Comparison of ENCODE assay signal across 8 cellular contexts in the genomic region with DNA sequence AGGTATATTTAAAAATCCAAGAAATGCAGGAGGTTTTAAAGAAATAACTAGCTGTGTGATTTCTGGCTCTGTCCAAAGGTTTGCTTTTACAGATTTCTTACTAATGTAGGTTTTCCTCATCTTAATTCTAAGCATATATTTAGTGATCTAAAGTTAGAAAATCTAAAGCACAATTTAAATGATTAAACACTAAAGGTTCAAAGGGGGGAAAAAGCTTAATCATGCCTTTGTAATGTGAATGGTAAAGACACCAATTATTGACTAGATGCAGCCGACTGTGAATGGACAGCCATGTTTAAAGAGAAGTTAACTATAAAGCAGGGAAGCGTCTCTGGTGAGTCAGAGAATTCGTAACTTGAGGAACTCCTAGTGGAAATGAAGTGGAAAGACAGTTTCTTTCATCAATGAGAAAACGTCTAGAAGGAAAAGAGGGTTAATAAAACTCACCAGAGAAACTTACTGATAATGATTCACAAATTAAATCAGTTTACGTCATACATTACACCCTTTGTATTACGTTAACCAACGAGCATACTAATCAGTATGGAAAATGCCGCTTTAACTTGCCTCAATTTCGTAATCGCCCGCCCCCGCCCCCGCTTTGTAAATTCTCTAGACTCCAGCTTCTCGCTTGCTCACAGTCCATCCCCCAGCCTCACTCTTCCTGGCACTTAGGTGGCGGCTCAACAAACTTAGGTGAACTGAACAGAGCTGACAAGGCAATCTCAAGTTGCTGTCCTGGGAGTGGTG. TPM values are rescaled to one million over a fixed set of nuclear protein-coding genes. Genes with fewer than 3 reads are reported as not detected.
A peak's percentile ranks its signal among the peaks of the same experiment; 100 is the strongest.
DNase-seq lines count a peak whose midpoint lies in the region; ATAC-seq and TF ChIP-seq lines count a peak whose summit lies in the region.

No MANE protein-coding gene starts in this region.

- TF ChIP-seq CTCF in LNCaP clone FGC (IDR thresholded peaks at IDR 0.05; ENCODE audit: control insufficient read depth, extremely low read depth, insufficient read depth) (peak; percentile 38; the same call in 1 of the 2 replicates), astrocyte of the spinal cord (IDR thresholded peaks at IDR 0.05; ENCODE audit: low read depth, low read length) (peak; percentile 38), hepatocyte (IDR thresholded peaks at IDR 0.05; ENCODE audit: poor library complexity) (peak; percentile 38)

- DNase-seq in ELR (ENCODE audit: low read depth) (peak; percentile 91), LNCaP clone FGC (ENCODE audit: low read depth) (no peak), SJCRH30 (peak; percentile 45 to 79), astrocyte of the spinal cord (ENCODE audit: low read depth, low spot score) (peak; percentile 91), hepatocyte (ENCODE audit: low spot score) (peak; percentile 83), sciatic nerve (ENCODE audit: low spot score) (no peak)

- peak overlapping the region; percentile 72 for H3K4me2 ChIP-seq in hepatocyte

- in situ Hi-C loops in astrocyte of the spinal cord (cut with HindIII; ENCODE audit: low sequenced_read_pairs), result no loop called here

- ATAC-seq in sciatic nerve (peak; percentile 36), HG03280 (IDR thresholded peaks at IDR 0.05; ENCODE audit: unreplicated experiment) (no peak), HG03571 (IDR thresholded peaks at IDR 0.05; ENCODE audit: unreplicated experiment) (no peak)

- under 1% methylated on average over 15 of the region's 15 CpGs for WGBS in hepatocyte (ENCODE audit: low lambda C conversion rate, missing lambda C conversion rate)

- H3K4me3 ChIP-seq in LNCaP clone FGC (ENCODE audit: low read depth, low read length) (peak overlapping the region; percentile 58), SJCRH30 (peak overlapping the region; percentile 60), astrocyte of the spinal cord (ENCODE audit: low read depth, low read length) (peak overlapping the region; percentile 54), hepatocyte (peak overlapping the region; percentile 28)

- H3K27ac ChIP-seq in SJCRH30, result peak overlapping the region; percentile 63
- peak overlapping the region; percentile 92 for H3K27ac ChIP-seq in hepatocyte

- H3K9me2 ChIP-seq in hepatocyte (replicated peaks; ENCODE audit: insufficient read depth), result no peaks in the 10 kb centered on the region

- intact Hi-C loops in sciatic nerve (cut with DNase I), result no loop called here

- no peaks in the 10 kb centered on the region for H3K4me1 ChIP-seq in SJCRH30
- peaks cover 6% of the 10 kb centered on the region for H3K4me1 ChIP-seq in hepatocyte (ENCODE audit: insufficient read depth)

- no peaks in the 10 kb centered on the region for H3K9me3 ChIP-seq in SJCRH30 (replicated peaks)
- no peaks in the 10 kb centered on the region for H3K9me3 ChIP-seq in hepatocyte (ENCODE audit: low read depth)

- H4K20me1 ChIP-seq in hepatocyte (ENCODE audit: insufficient read depth, poor library complexity, severe bottlenecking), result peaks cover 25% of the 10 kb centered on the region

- peaks cover 26% of the 10 kb centered on the region for H3K79me2 ChIP-seq in hepatocyte

- no peaks in the 10 kb centered on the region for H3K36me3 ChIP-seq in SJCRH30
- H3K36me3 ChIP-seq in hepatocyte (replicated peaks; ENCODE audit: insufficient read depth, low read depth), result no peaks in the 10 kb centered on the region

- peak overlapping the region; percentile 80 for H2AFZ ChIP-seq in hepatocyte

- H3K27me3 ChIP-seq in SJCRH30 (no peaks in the 10 kb centered on the region), hepatocyte (no peaks in the 10 kb centered on the region)

RNA-seq across cellular contexts. Expression of a gene that starts 1.1 kb away (rescaled TPM):
- total RNA-seq in SJCRH30 (2014; rRNA removed; shearing (Covaris generic)), result 33.9 and 37.4 TPM in 2 replicates
- total RNA-seq in hepatocyte, result 84.7 and 100 TPM in 2 replicates
- 47.7 and 53.9 TPM in 2 replicates for polyA plus RNA-seq in hepatocyte
- 78.4 TPM for total RNA-seq in sciatic nerve

Comparison
In these comparisons a context has a peak if more than half of its experiments do, and no peak if none do; other contexts are left out.
1. DNase-seq: peak in ELR (single experiment), SJCRH30 (2 of 2), astrocyte of the spinal cord (single experiment) and hepatocyte (single experiment); none in LNCaP clone FGC (single experiment) and sciatic nerve (single experiment).
2. Peak in every context shown above with its lines, with median percentiles within 50 percentile points of each other: H3K4me3 ChIP-seq and CTCF ChIP-seq.